In genomic region chr12:93571360-93571853, GRCh38 we compare ENCODE assay signal across 8 cellular contexts. TPM values are rescaled to one million over a fixed set of nuclear protein-coding genes. Genes with fewer than 3 reads are reported as not detected.
DNase-seq lines count a peak whose midpoint lies in the region; ATAC-seq and TF ChIP-seq lines count a peak whose summit lies in the region.

No MANE protein-coding gene starts in this region.

- H3K79me2 ChIP-seq in MM.1S (ENCODE audit: low read length), result no peaks in the 10 kb centered on the region

- ATAC-seq in GM21528 (IDR thresholded peaks at IDR 0.05; ENCODE audit: low FRiP score, unreplicated experiment), result peak; percentile 26
- ATAC-seq in GM19463 (IDR thresholded peaks at IDR 0.05; ENCODE audit: unreplicated experiment), result no peak

- peaks cover 12 to 20% of the 10 kb centered on the region in 2 donors for H3K36me3 Mint-ChIP-seq in CD4-positive, alpha-beta memory T cell

- no peaks in the 10 kb centered on the region for H3K9me2 ChIP-seq in MM.1S (replicated peaks; ENCODE audit: insufficient read depth, low read length)

- peak overlapping the region; percentile 99 for H2AFZ ChIP-seq in MM.1S (ENCODE audit: low read length)

- peak overlapping the region; percentile 71 to 78 for H3K4me3 ChIP-seq in CD4-positive, alpha-beta memory T cell (ENCODE audit: low read length in 2 of 2)
- H3K4me3 ChIP-seq in MM.1S (ENCODE audit: low read length) (peak overlapping the region; percentile 97), cardiac fibroblast (replicated peaks in 1 of 2; ENCODE audit: low read depth in 2 of 2, low read length in 2 of 2) (peak overlapping the region; percentile 70 to 83)

- peak overlapping the region; percentile 75 to 94 (median 88) for H3K4me3 Mint-ChIP-seq in CD4-positive, alpha-beta memory T cell

- peaks cover 20 to 55% (median 30%) of the 10 kb centered on the region in 4 donors for H3K4me1 Mint-ChIP-seq in CD4-positive, alpha-beta memory T cell

- H3K9ac ChIP-seq in MM.1S (ENCODE audit: low read length), result peak overlapping the region; percentile 75

- peaks cover 43% of the 10 kb centered on the region for H3K4me1 ChIP-seq in CD4-positive, alpha-beta memory T cell (ENCODE audit: insufficient read depth, low read length)
- H3K4me1 ChIP-seq in MM.1S (ENCODE audit: low read length), result peaks cover 8% of the 10 kb centered on the region; the same call in 1 of the 2 replicates

- peak overlapping the region; percentile 73 for H3K27ac ChIP-seq in CD4-positive, alpha-beta memory T cell (ENCODE audit: low read depth, low read length)
- H3K27ac ChIP-seq in MM.1S (ENCODE audit: low read length) (peak overlapping the region; percentile 73), VCaP (peak overlapping the region; percentile 77)

- peaks cover 29% of the 10 kb centered on the region for H3F3A ChIP-seq in MM.1S (ENCODE audit: insufficient read depth, low read length)

- TF ChIP-seq CTCF in MM.1S (IDR thresholded peaks at IDR 0.05; ENCODE audit: low read length) (peak; percentile 29), VCaP (conservative IDR thresholded peaks at IDR 0.05) (no peak), cardiac fibroblast (IDR thresholded peaks at IDR 0.05; ENCODE audit: low read depth, low read length) (peak; percentile 2)

- no peaks in the 10 kb centered on the region for H3K36me3 ChIP-seq in CD4-positive, alpha-beta memory T cell (ENCODE audit: insufficient read depth, low read length)
- no peaks in the 10 kb centered on the region for H3K36me3 ChIP-seq in MM.1S (replicated peaks; ENCODE audit: insufficient read depth, low read length)

- no peaks in the 10 kb centered on the region for H3K9me3 Mint-ChIP-seq in CD4-positive, alpha-beta memory T cell

- H3K27me3 Mint-ChIP-seq in CD4-positive, alpha-beta memory T cell, result peaks cover 1 to 2% of the 10 kb centered on the region in 2 donors

- peaks cover 3% of the 10 kb centered on the region for H3K27me3 ChIP-seq in CD4-positive, alpha-beta memory T cell (ENCODE audit: insufficient read depth, low read length)
- H3K27me3 ChIP-seq in MM.1S (replicated peaks; ENCODE audit: insufficient read depth, low read length), result no peaks in the 10 kb centered on the region

- CTCF ChIA-PET in CD4-positive, alpha-beta memory T cell (lab: Charles Lee; ENCODE audit: partially characterized antibody), result interaction anchor here (1.1 to 6.7 kb wide), 4 partner anchors 9 to 530 kb away, joined by 3 to 217 read pairs (median 32); no protein-coding TSS in a partner anchor

- intact Hi-C loops in CD4-positive, alpha-beta memory T cell (cut with micrococcal nuclease), result loop anchor here (1.0 to 5.0 kb wide), 8 partner anchors 106 to 1645 kb away; partner anchors contain the start of genes CRADD, EEA1, FGD6 and NR2C1

- H3K27ac Mint-ChIP-seq in CD4-positive, alpha-beta memory T cell, result peak overlapping the region; percentile 35 to 96 (median 78)

- DNase-seq in CD4-positive, alpha-beta memory T cell, result peak; percentile 51 to 74 (median 57)
- DNase-seq in MM.1S (peak; percentile 60), cardiac fibroblast (ENCODE audit: low read depth in 2 of 2) (peak; percentile 48 to 72), kidney glomerular epithelial cell (lab: John Stamatoyannopoulos, UW) (peak; percentile 37)
- peak; percentile 48 to 65 for DNase-seq in stimulated activated CD4-positive, alpha-beta T cell treated with anti-CD3 and anti-CD28 coated beads, Interleukin-1b, Interleukin-23, amount 100 ng/mL, for 4 hours (ENCODE audit: low read depth in 2 of 2)

- POLR2A ChIA-PET in CD4-positive, alpha-beta memory T cell (lab: Charles Lee; ENCODE audit: partially characterized antibody), result interaction anchor here (1.3 to 3.1 kb wide), 2 partner anchors 530 to 1168 kb away, joined by 3 to 37 read pairs; no protein-coding TSS in a partner anchor

- peak overlapping the region; percentile 99 for H3K4me2 ChIP-seq in MM.1S (ENCODE audit: low read depth, low read length)

- no peaks in the 10 kb centered on the region for H3K9me3 ChIP-seq in CD4-positive, alpha-beta memory T cell (ENCODE audit: control insufficient read depth in 1 of 2, low read length in 2 of 2)
- no peaks in the 10 kb centered on the region for H3K9me3 ChIP-seq in MM.1S (replicated peaks; ENCODE audit: insufficient read depth, low read length)

- H4K20me1 ChIP-seq in MM.1S (ENCODE audit: insufficient read depth, low read length), result no peaks in the 10 kb centered on the region

RNA-seq across cellular contexts. Expression of gene SOCS2, which starts 1.1 kb away (rescaled TPM):
- total RNA-seq in CD4-positive, alpha-beta memory T cell, result 1 to 10 TPM; 1.7 to 2.6 TPM
- polyA plus RNA-seq in CD4-positive, alpha-beta memory T cell, result 10 to 100 TPM; 37.3 to 69.0 TPM
